ENCODE assay signal across 9 cellular contexts in genomic region chr6:102619585-102619984, GRCh38.
DNase-seq lines count a peak whose midpoint lies in the region; ATAC-seq and TF ChIP-seq lines count a peak whose summit lies in the region.
"Had no signal": no experiment of that assay in that cellular context is flagged by ENCODE, and none has a peak within 500 bp of the region (broad histone marks: within the 10 kb centered on the region; RNA-seq: fewer than 3 reads in every experiment).

No MANE protein-coding gene starts in this region.

- no peak overlapping the region for H3K27ac ChIP-seq in mammary epithelial cell (ENCODE audit: insufficient read depth, low read depth, low read length)
- H3K27ac ChIP-seq in effector memory CD4-positive, alpha-beta T cell (ENCODE audit: insufficient read depth, low read length, poor library complexity, severe bottlenecking) = no peak overlapping the region

- no peak overlapping the region for H2AFZ ChIP-seq in mammary epithelial cell (ENCODE audit: low read depth, low read length)

- no peak overlapping the region for H3K4me2 ChIP-seq in mammary epithelial cell (ENCODE audit: insufficient read depth, low read depth, low read length)

- in situ Hi-C loops in mammary epithelial cell (cut with MboI; ENCODE audit: low sequenced_read_pairs in 2 of 2) = no loop called here

- H4K20me1 ChIP-seq in mammary epithelial cell (ENCODE audit: insufficient read depth, low read length) = no peaks in the 10 kb centered on the region

- DNase-seq in NCI-H524 (lab: John Stamatoyannopoulos, UW) (peak; percentile 1 to 42), NCI-H524 treated with DMSO at 0.1 percent for 48 hours (lab: John Stamatoyannopoulos, UW) (no peak), NB4 (ENCODE audit: low read depth) (peak; percentile 33), mammary epithelial cell (peak; percentile 3), retina (peak; percentile 9)
- DNase-seq in activated CD4-positive, alpha-beta T cell treated with anti-CD3 and anti-CD28 coated beads for 1 hour = no peak
- no peak for DNase-seq in effector memory CD4-positive, alpha-beta T cell
- DNase-seq: CD4-positive, CD25-positive, alpha-beta regulatory T cell had no signal

- no peaks in the 10 kb centered on the region for H3K4me1 ChIP-seq in mammary epithelial cell (ENCODE audit: insufficient read depth, low read length)
- H3K4me1 ChIP-seq in effector memory CD4-positive, alpha-beta T cell (ENCODE audit: control insufficient read depth, insufficient read depth, low read length, poor library complexity, severe bottlenecking) = no peaks in the 10 kb centered on the region

- H3K27me3 ChIP-seq in mammary epithelial cell (ENCODE audit: insufficient read depth, low read length) = no peaks in the 10 kb centered on the region
- H3K27me3 ChIP-seq in effector memory CD4-positive, alpha-beta T cell (replicated peaks; ENCODE audit: control insufficient read depth, insufficient read depth, low read length, poor library complexity, severe bottlenecking) = no peaks in the 10 kb centered on the region

- no peak overlapping the region for H3K9ac ChIP-seq in mammary epithelial cell (ENCODE audit: insufficient read depth, low read length)

- no peak for ATAC-seq in GM19455 (IDR thresholded peaks at IDR 0.05; ENCODE audit: unreplicated experiment)

- BruUV-seq in mammary epithelial cell (replicated peaks; lab: Mats Ljungman, UMichigan) = no TSS peak

- dilution Hi-C loops in mammary epithelial cell (cut with HindIII; ENCODE audit: low sequenced_read_pairs) = no loop called here

- no peaks in the 10 kb centered on the region for H3K36me3 ChIP-seq in mammary epithelial cell (ENCODE audit: insufficient read depth, low read length)
- H3K36me3 ChIP-seq in effector memory CD4-positive, alpha-beta T cell (ENCODE audit: control insufficient read depth, insufficient read depth, low read length) = no peaks in the 10 kb centered on the region

- no peaks in the 10 kb centered on the region for H3K79me2 ChIP-seq in mammary epithelial cell (ENCODE audit: insufficient read depth, low read length)

- no peak for TF ChIP-seq POLR2A in NB4 (IDR thresholded peaks at IDR 0.05; ENCODE audit: extremely low read depth, insufficient read length)

- peak; percentile 46 for TF ChIP-seq CTCF in NB4 (IDR thresholded peaks at IDR 0.05; ENCODE audit: low read depth, low read length)
- TF ChIP-seq CTCF in mammary epithelial cell (conservative IDR thresholded peaks at IDR 0.05 in 1 of 2, IDR thresholded peaks at IDR 0.05 in 1 of 2; ENCODE audit: extremely low read depth in 1 of 2, insufficient read depth in 1 of 2, low read depth in 1 of 2, low read length in 2 of 2) = peak; percentile 63 to 65

- H3K4me3 ChIP-seq in NB4 (ENCODE audit: low read depth, low read length) (no peak overlapping the region), mammary epithelial cell (replicated peaks in 1 of 3; ENCODE audit: insufficient read depth in 1 of 3, low read depth in 2 of 3, low read length in 3 of 3) (no peak overlapping the region)
- H3K4me3 ChIP-seq in effector memory CD4-positive, alpha-beta T cell (ENCODE audit: insufficient read depth, low read depth, low read length, poor library complexity, severe bottlenecking) = no peak overlapping the region

- no peaks in the 10 kb centered on the region for H3K9me3 ChIP-seq in mammary epithelial cell (replicated peaks; ENCODE audit: insufficient read depth, low read length)
- H3K9me3 ChIP-seq in effector memory CD4-positive, alpha-beta T cell (ENCODE audit: control insufficient read depth, low read length) = no peaks in the 10 kb centered on the region

- 0% methylated on average over 2 of the region's 2 CpGs for WGBS in mammary epithelial cell (ENCODE audit: low coverage, missing lambda C conversion rate)

- CTCF ChIA-PET in mammary epithelial cell (lab: Charles Lee; ENCODE audit: low non-redundant PET) = no interaction called here

- intact Hi-C loops in mammary epithelial cell (cut with micrococcal nuclease) = loop anchor here (1.0 to 10.0 kb wide), 4 partner anchors 346 to 1225 kb away; partner anchors contain the start of gene GRIK2

Comparison
In these comparisons a context has a peak if more than half of its experiments do, and no peak if none do; other contexts are left out.
1. DNase-seq: peak in NCI-H524 (2 of 2), NB4 (single experiment), mammary epithelial cell (single experiment) and retina (single experiment); none in NCI-H524 treated with DMSO at 0.1 percent for 48 hours (single experiment), activated CD4-positive, alpha-beta T cell treated with anti-CD3 and anti-CD28 coated beads for 1 hour (single experiment) and effector memory CD4-positive, alpha-beta T cell (0 of 3).